Comparison of ENCODE assay signal across 8 cellular contexts in the genomic region with DNA sequence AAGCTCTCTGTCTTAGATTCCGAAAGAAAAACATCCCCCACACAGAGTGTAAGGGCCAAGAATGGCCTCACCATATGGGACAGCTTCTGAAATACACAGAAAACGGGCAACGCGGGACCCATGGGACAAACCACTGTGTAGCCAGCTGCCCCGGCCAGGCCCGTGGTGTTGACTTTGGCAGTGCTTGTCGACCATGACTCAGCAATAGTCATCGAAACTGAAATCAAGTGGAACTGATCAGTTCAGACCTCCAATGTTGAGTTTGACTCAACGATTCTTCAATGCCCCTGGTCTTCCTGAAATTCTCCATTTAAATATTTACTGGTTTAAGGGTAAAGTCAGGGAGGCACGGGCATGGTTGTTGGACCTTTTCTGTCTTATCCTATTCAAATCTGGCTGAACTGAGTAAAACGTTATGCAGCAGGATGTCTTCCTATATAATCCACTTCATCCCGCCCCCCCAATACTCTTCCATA. TPM values are rescaled to one million over a fixed set of nuclear protein-coding genes. Genes with fewer than 3 reads are reported as not detected.
DNase-seq lines count a peak whose midpoint lies in the region; ATAC-seq and TF ChIP-seq lines count a peak whose summit lies in the region.

No MANE protein-coding gene starts in this region.

- TF ChIP-seq EP300 in transverse colon (IDR thresholded peaks at IDR 0.05; ENCODE audit: low read depth): no peak

- no peak for TF ChIP-seq CTCF in transverse colon (IDR thresholded peaks at IDR 0.05)

- intact Hi-C loops in transverse colon (cut with DNase I; ENCODE audit: low total_unique reads): no loop called here

- DNase-seq in NCI-H146 (lab: John Stamatoyannopoulos, UW): peak; percentile 15
- no peak for DNase-seq in NCI-H146 treated with DMSO at 0.1 percent for 48 hours (lab: John Stamatoyannopoulos, UW; ENCODE audit: unreplicated experiment)
- DNase-seq in adipocyte (ENCODE audit: low read depth): peak; percentile 97
- peak; percentile 86 for DNase-seq in hepatic stellate cell (ENCODE audit: low spot score)
- DNase-seq in transverse colon: peak; percentile 69
- no peak for DNase-seq in NAMALWA (ENCODE audit: low spot score)
- DNase-seq in NOMO-1 treated with DMSO at 0.1 percent for 48 hours (lab: John Stamatoyannopoulos, UW; ENCODE audit: unreplicated experiment): no peak

- H3K27me3 ChIP-seq in adipocyte (replicated peaks; ENCODE audit: control insufficient read depth, insufficient read depth, low read length) (no peaks in the 10 kb centered on the region), transverse colon (no peaks in the 10 kb centered on the region)

- H3K4me1 ChIP-seq in adipocyte (ENCODE audit: control insufficient read depth, insufficient read depth, low read length) (peaks cover 45% of the 10 kb centered on the region), transverse colon (peaks cover 27 to 62% (median 37%) of the 10 kb centered on the region in 4 donors)

- in situ Hi-C loops in transverse colon (cut with MboI; ENCODE audit: low pct_ligation_motif_present in 1 of 4, low pct_unique_long_range_greater_than_20kb in 1 of 4, low sequenced_read_pairs in 3 of 4): no loop called here

- no peak for TF ChIP-seq POLR2A in transverse colon (IDR thresholded peaks at IDR 0.05)

- H3K9ac ChIP-seq in adipocyte (ENCODE audit: low read length): peak overlapping the region; percentile 52

- 20 to 52% methylated on average over 12 of the region's 12 CpGs for WGBS in transverse colon (ENCODE audit: low coverage in 1 of 2), 2 donors

- H3K36me3 ChIP-seq in adipocyte (ENCODE audit: control insufficient read depth, insufficient read depth, low read length, severe bottlenecking) (no peaks in the 10 kb centered on the region), transverse colon (no peaks in the 10 kb centered on the region)

- H3K4me3 ChIP-seq in adipocyte (ENCODE audit: low read length) (peak overlapping the region; percentile 66), transverse colon (no peak overlapping the region)

- ATAC-seq in GM21390 (IDR thresholded peaks at IDR 0.05; ENCODE audit: unreplicated experiment): no peak

- H3K9me3 ChIP-seq in adipocyte (ENCODE audit: control insufficient read depth, low read length) (no peaks in the 10 kb centered on the region), transverse colon (no peaks in the 10 kb centered on the region)

- peak overlapping the region in 3 of 4 donors; percentile 13 to 42 (median 31) for H3K27ac ChIP-seq in transverse colon

RNA-seq across cellular contexts. Expression of gene ZFHX3, which starts 27.5 kb away (rescaled TPM):
- 10 to 100 TPM; 12.3 to 23.7 (median 15.3) TPM for total RNA-seq in transverse colon

Comparison
In these comparisons a context has a peak if more than half of its experiments do, and no peak if none do; other contexts are left out.
1. DNase-seq: peak in NCI-H146 (single experiment), adipocyte (single experiment), hepatic stellate cell (single experiment) and transverse colon (single experiment); none in NCI-H146 treated with DMSO at 0.1 percent for 48 hours (single experiment), NAMALWA (single experiment) and NOMO-1 treated with DMSO at 0.1 percent for 48 hours (single experiment).